Comparison of ENCODE assay signal across 1 cellular context in genomic region chrX:132017431-132018185, GRCh38.
TF ChIP-seq lines count a peak whose summit lies in the region.

No MANE protein-coding gene starts in this region.

TF ChIP-seq in SK-N-SH, 30 proteins besides CTCF, POLR2A, EP300 and RAD21 (continued from another document):
- TF ChIP-seq, protein P1, sequence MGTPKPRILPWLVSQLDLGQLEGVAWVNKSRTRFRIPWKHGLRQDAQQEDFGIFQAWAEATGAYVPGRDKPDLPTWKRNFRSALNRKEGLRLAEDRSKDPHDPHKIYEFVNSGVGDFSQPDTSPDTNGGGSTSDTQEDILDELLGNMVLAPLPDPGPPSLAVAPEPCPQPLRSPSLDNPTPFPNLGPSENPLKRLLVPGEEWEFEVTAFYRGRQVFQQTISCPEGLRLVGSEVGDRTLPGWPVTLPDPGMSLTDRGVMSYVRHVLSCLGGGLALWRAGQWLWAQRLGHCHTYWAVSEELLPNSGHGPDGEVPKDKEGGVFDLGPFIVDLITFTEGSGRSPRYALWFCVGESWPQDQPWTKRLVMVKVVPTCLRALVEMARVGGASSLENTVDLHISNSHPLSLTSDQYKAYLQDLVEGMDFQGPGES (IDR thresholded peaks at IDR 0.05; ENCODE audit: low read depth, low read length) = no peak
